Comparison of ENCODE assay signal across 18 cellular contexts in the genomic region with DNA sequence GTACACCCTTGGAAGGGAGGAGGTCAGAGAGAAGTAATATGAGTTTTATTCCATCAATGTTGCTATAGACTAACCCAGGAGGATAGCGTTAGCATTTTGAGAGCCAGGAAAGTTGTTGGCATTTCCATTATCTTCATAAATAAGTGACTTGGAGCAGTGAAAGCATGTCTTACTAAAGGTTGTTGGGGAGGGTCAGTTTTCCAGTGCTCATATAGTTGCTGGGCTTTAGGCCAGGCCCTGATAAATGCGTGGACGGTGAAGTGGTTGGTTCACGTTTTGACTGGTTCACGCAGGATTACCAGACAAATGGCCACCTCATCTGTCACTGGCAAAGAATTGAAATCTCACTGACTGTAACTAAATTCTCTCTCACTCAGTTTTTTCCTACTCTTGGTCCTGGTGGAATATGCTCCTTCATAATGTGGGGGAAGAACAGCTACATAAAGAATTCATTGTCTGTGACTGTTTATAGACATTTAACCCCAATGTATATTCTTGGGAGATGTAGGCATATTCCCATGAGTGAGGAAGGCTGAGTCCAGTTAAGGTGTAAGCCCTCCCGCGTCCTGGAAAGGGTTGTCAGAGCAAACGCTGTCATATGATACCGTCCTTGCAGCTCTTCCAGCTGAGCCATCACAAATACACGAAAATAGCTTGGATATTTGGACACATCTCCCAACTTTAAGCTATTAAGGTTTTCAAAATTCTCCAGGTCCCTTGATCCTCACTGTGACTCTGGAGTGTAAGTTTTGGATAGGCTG. TPM values are rescaled to one million over a fixed set of nuclear protein-coding genes. Genes with fewer than 3 reads are reported as not detected.
DNase-seq lines count a peak whose midpoint lies in the region; ATAC-seq and TF ChIP-seq lines count a peak whose summit lies in the region.
"Had no signal": no experiment of that assay in that cellular context is flagged by ENCODE, and none has a peak within 500 bp of the region (broad histone marks: within the 10 kb centered on the region; RNA-seq: fewer than 3 reads in every experiment).

No MANE protein-coding gene starts in this region.

- peak; percentile 24 for DNase-seq in COLO829 (ENCODE audit: low spot score)
- peak; percentile 31 for DNase-seq in IMR-90
- DNase-seq in NCI-H69 (lab: John Stamatoyannopoulos, UW), result peak; percentile 28
- DNase-seq in kidney tubule cell (ENCODE audit: low spot score), result no peak
- no peak for DNase-seq in NCI-H748 treated with DMSO at 0.1 percent for 48 hours (lab: John Stamatoyannopoulos, UW)
- no peak for DNase-seq in effector memory CD4-positive, alpha-beta T cell
- DNase-seq in endodermal cell, result no peak
- DNase-seq: CD8-positive, alpha-beta T cell; DMS79; NCI-H187; NCI-H2171 treated with DMSO at 0.1 percent for 48 hours; NCI-H446 treated with DMSO at 0.1 percent for 48 hours; NCI-H82; PC-3 had no signal

- H3K36me3 ChIP-seq in IMR-90 (ENCODE audit: control insufficient read depth, insufficient read depth, low read length) (no peaks in the 10 kb centered on the region), parathyroid adenoma (ENCODE audit: control insufficient read depth, insufficient read depth, low read length) (no peaks in the 10 kb centered on the region), endodermal cell (ENCODE audit: control insufficient read depth, insufficient read depth, low read length) (no peaks in the 10 kb centered on the region)
- H3K36me3 ChIP-seq in effector memory CD4-positive, alpha-beta T cell (ENCODE audit: control insufficient read depth, insufficient read depth, low read length), result no peaks in the 10 kb centered on the region
- H3K36me3 ChIP-seq: BLaER1, SJSA1 had no signal

- no peak overlapping the region for H3K27ac Mint-ChIP-seq in endodermal cell
- H3K27ac Mint-ChIP-seq: CD8-positive, alpha-beta T cell had no signal

- POLR2A ChIA-PET in IMR-90 (lab: Charles Lee; ENCODE audit: unreplicated experiment), result no interaction called here

- peaks cover 3% of the 10 kb centered on the region for H3K4me1 Mint-ChIP-seq in endodermal cell

- H3K9ac ChIP-seq in IMR-90 (ENCODE audit: low read depth, low read length) (no peak overlapping the region), parathyroid adenoma (no peak overlapping the region), endodermal cell (ENCODE audit: extremely low read depth, low read length, poor library complexity, severe bottlenecking) (no peak overlapping the region)
- H3K9ac ChIP-seq: BLaER1 had no signal

- H3K27ac ChIP-seq in IMR-90 (ENCODE audit: insufficient read depth, low read length) (no peak overlapping the region), parathyroid adenoma (peak overlapping the region; percentile 70), endodermal cell (ENCODE audit: low read depth, low read length) (no peak overlapping the region)
- no peak overlapping the region for H3K27ac ChIP-seq in effector memory CD4-positive, alpha-beta T cell (ENCODE audit: insufficient read depth, low read length, poor library complexity, severe bottlenecking)
- H3K27ac ChIP-seq: BLaER1, RWPE1, SJSA1 had no signal

- no CpG with 5 or more reads among the region's 10 CpGs for WGBS in IMR-90 (ENCODE audit: extremely low coverage in 2 of 2, insufficient read length in 1 of 2), 2 experiments
- 93 to 96% methylated on average over 10 of the region's 10 CpGs for WGBS in endodermal cell (ENCODE audit: insufficient coverage in 1 of 2, insufficient read length in 1 of 2), 2 experiments

- H3K4ac ChIP-seq in IMR-90 (ENCODE audit: low read depth, low read length), result no peak overlapping the region

- peak; percentile 42 for ATAC-seq in IMR-90 (ENCODE audit: low read depth)
- ATAC-seq: CD8-positive, alpha-beta T cell; PC-3 had no signal

- no peaks in the 10 kb centered on the region for H3K36me3 Mint-ChIP-seq in endodermal cell (ENCODE audit: low read depth)
- H3K36me3 Mint-ChIP-seq: CD8-positive, alpha-beta T cell had no signal

- no peak overlapping the region for H2AK9ac ChIP-seq in IMR-90 (replicated peaks; ENCODE audit: low read depth, low read length, poor library complexity)

- H2BK120ac ChIP-seq in IMR-90 (ENCODE audit: low read depth, low read length), result no peak overlapping the region

- H4K8ac ChIP-seq in IMR-90 (ENCODE audit: low read depth in 2 of 2, low read length in 2 of 2), result no peak overlapping the region

- H3K9me3 ChIP-seq in IMR-90 (ENCODE audit: control insufficient read depth, insufficient read depth, low read length) (no peaks in the 10 kb centered on the region), parathyroid adenoma (ENCODE audit: control insufficient read depth, low read length) (no peaks in the 10 kb centered on the region), endodermal cell (ENCODE audit: control insufficient read depth, low read length) (no peaks in the 10 kb centered on the region)
- no peaks in the 10 kb centered on the region for H3K9me3 ChIP-seq in effector memory CD4-positive, alpha-beta T cell (ENCODE audit: control insufficient read depth, low read length)
- H3K9me3 ChIP-seq: BLaER1, SJSA1 had no signal

- no peak overlapping the region for H3K4me3 ChIP-seq in IMR-90 (ENCODE audit: insufficient read depth, low read depth, low read length)
- H3K4me3 ChIP-seq in parathyroid adenoma (ENCODE audit: low read depth, low read length), result peak overlapping the region; percentile 39
- no peak overlapping the region for H3K4me3 ChIP-seq in effector memory CD4-positive, alpha-beta T cell (ENCODE audit: insufficient read depth, low read depth, low read length, poor library complexity, severe bottlenecking)
- no peak overlapping the region for H3K4me3 ChIP-seq in endodermal cell (ENCODE audit: low read length)
- H3K4me3 ChIP-seq: BLaER1, SJSA1 had no signal

- no peak overlapping the region for H2AK5ac ChIP-seq in IMR-90 (ENCODE audit: low read depth, low read length)

- H2AFZ ChIP-seq in IMR-90 (replicated peaks; ENCODE audit: low read length, poor library complexity), result no peak overlapping the region
- peak overlapping the region; percentile 36 for H2AFZ ChIP-seq in parathyroid adenoma

- H3K9me1 ChIP-seq in IMR-90 (ENCODE audit: insufficient read depth, low read length), result 0 out of 2 replicates have a peak, but pooled peaks cover 2% of the 10 kb centered on the region

- H3K14ac ChIP-seq in IMR-90 (replicated peaks; ENCODE audit: low read depth, low read length), result no peak overlapping the region; the same call in none of the 2 replicates

- H3K27me3 Mint-ChIP-seq in endodermal cell (ENCODE audit: insufficient read depth), result no peaks in the 10 kb centered on the region

- no peak for TF ChIP-seq RAD21 in IMR-90 (IDR thresholded peaks at IDR 0.05; ENCODE audit: low read length)

- no peak overlapping the region for H3K4me3 Mint-ChIP-seq in endodermal cell
- H3K4me3 Mint-ChIP-seq: CD8-positive, alpha-beta T cell had no signal

- H3K23ac ChIP-seq in IMR-90 (ENCODE audit: low read depth, low read length), result peak overlapping the region; percentile 16; the same call in 1 of the 2 replicates

- H3K4me1 ChIP-seq in IMR-90 (ENCODE audit: control insufficient read depth, insufficient read depth, low read length) (peaks cover 13% of the 10 kb centered on the region), parathyroid adenoma (peaks cover 34% of the 10 kb centered on the region), endodermal cell (ENCODE audit: control insufficient read depth, insufficient read depth, low read length) (no peaks in the 10 kb centered on the region)
- H3K4me1 ChIP-seq in effector memory CD4-positive, alpha-beta T cell (ENCODE audit: control insufficient read depth, insufficient read depth, low read length, poor library complexity, severe bottlenecking), result no peaks in the 10 kb centered on the region
- H3K4me1 ChIP-seq: BLaER1 had no signal

- H3K18ac ChIP-seq in IMR-90 (ENCODE audit: low read depth, low read length), result no peak overlapping the region

- CTCF ChIA-PET in IMR-90 (lab: Yijun Ruan, JAX), result interaction anchor here (0.9 kb wide), 1 partner anchor 11 kb away, joined by 3 read pairs; no protein-coding TSS in a partner anchor

- in situ Hi-C loops in IMR-90 (cut with MboI; ENCODE audit: low sequenced_read_pairs), result no loop called here

- no peak overlapping the region for H4K91ac ChIP-seq in IMR-90 (ENCODE audit: insufficient read depth, low read depth, low read length)

- no peak overlapping the region for H2BK20ac ChIP-seq in IMR-90 (ENCODE audit: low read depth, low read length)

- H2BK5ac ChIP-seq in IMR-90 (ENCODE audit: low read depth, low read length, poor library complexity, severe bottlenecking), result no peak overlapping the region

- dilution Hi-C loops in IMR-90 (cut with HindIII; ENCODE audit: low sequenced_read_pairs, unreplicated experiment), result no loop called here

- no peak overlapping the region for H2BK15ac ChIP-seq in IMR-90 (ENCODE audit: low read depth, low read length)

- intact Hi-C loops in IMR-90 (cut with micrococcal nuclease), result no loop called here

- H3K9me3 Mint-ChIP-seq in endodermal cell, result no peaks in the 10 kb centered on the region
- H3K9me3 Mint-ChIP-seq: CD8-positive, alpha-beta T cell had no signal

- H4K5ac ChIP-seq in IMR-90 (ENCODE audit: low read depth, low read length), result no peak overlapping the region

- no peak for TF ChIP-seq POLR2A in IMR-90 (IDR thresholded peaks at IDR 0.05; ENCODE audit: low read depth, low read length)

- H3K4me2 ChIP-seq in IMR-90 (ENCODE audit: low read depth, low read length) (no peak overlapping the region), parathyroid adenoma (ENCODE audit: low read length) (peak overlapping the region; percentile 62)
- H3K4me2 ChIP-seq: BLaER1 had no signal

- peaks cover 35% of the 10 kb centered on the region for H3K79me2 ChIP-seq in parathyroid adenoma

- no peaks in the 10 kb centered on the region for H3K27me3 ChIP-seq in IMR-90 (ENCODE audit: control insufficient read depth, insufficient read depth, low read length)
- no peaks in the 10 kb centered on the region for H3K27me3 ChIP-seq in parathyroid adenoma (ENCODE audit: control insufficient read depth, insufficient read depth, low read length)
- H3K27me3 ChIP-seq in effector memory CD4-positive, alpha-beta T cell (replicated peaks; ENCODE audit: control insufficient read depth, insufficient read depth, low read length, poor library complexity, severe bottlenecking), result no peaks in the 10 kb centered on the region
- no peaks in the 10 kb centered on the region for H3K27me3 ChIP-seq in endodermal cell (ENCODE audit: control insufficient read depth, insufficient read depth, low read length, poor library complexity, severe bottlenecking)
- H3K27me3 ChIP-seq: BLaER1, SJSA1 had no signal

- TF ChIP-seq CTCF in IMR-90 (conservative IDR thresholded peaks at IDR 0.05; ENCODE audit: low read depth, low read length), result no peak
- no peak for TF ChIP-seq CTCF in parathyroid adenoma (IDR thresholded peaks at IDR 0.05)
- no peak for TF ChIP-seq CTCF in endodermal cell (conservative IDR thresholded peaks at IDR 0.05)

- no peak overlapping the region for H3K56ac ChIP-seq in IMR-90 (ENCODE audit: extremely low read depth, insufficient read depth, low read length)

- peaks cover 28 to 59% of the 10 kb centered on the region in 2 experiments for H3K79me1 ChIP-seq in IMR-90 (ENCODE audit: low read depth in 1 of 2, low read length in 2 of 2)

- no TSS peak for BruUV-seq in IMR-90 (replicated peaks; lab: Mats Ljungman, UMichigan)

- peaks cover 19% of the 10 kb centered on the region; the same call in 1 of the 2 replicates for H4K20me1 ChIP-seq in IMR-90 (ENCODE audit: insufficient read depth, low read length)
- H4K20me1 ChIP-seq: BLaER1 had no signal

RNA-seq across cellular contexts. Expression of a gene that starts 27.7 kb away (rescaled TPM):
- total RNA-seq in IMR-90 (2012; rRNA removed), result 6.1 and 6.7 TPM in 2 replicates
- polyA plus RNA-seq in IMR-90 (2012; rRNA removed), result 4.3 and 5.1 TPM in 2 replicates
- 3.1 and 3.6 TPM in 2 replicates for polyA plus RNA-seq in IMR-90 (2012; cell fraction: cytosol; rRNA removed)
- polyA plus RNA-seq in IMR-90 (2012; cell fraction: nucleus; rRNA removed; ENCODE audit: low replicate concordance), result 5.1 and 13.1 TPM in 2 replicates
- 10 to 100 TPM; 14.1 to 15.3 TPM for total RNA-seq in endodermal cell
- 12.7 TPM for polyA plus RNA-seq in endodermal cell (2013, experiment 1 of 2)
- 8.8 TPM for polyA plus RNA-seq in endodermal cell (2013, experiment 2 of 2)

Comparison
In these comparisons a context has a peak if more than half of its experiments do, and no peak if none do; other contexts are left out.
1. DNase-seq: peak in COLO829 (single experiment), IMR-90 (single experiment) and NCI-H69 (single experiment); none in kidney tubule cell (single experiment), NCI-H748 treated with DMSO at 0.1 percent for 48 hours (single experiment), effector memory CD4-positive, alpha-beta T cell (0 of 3) and endodermal cell (single experiment).